In the genomic region with DNA sequence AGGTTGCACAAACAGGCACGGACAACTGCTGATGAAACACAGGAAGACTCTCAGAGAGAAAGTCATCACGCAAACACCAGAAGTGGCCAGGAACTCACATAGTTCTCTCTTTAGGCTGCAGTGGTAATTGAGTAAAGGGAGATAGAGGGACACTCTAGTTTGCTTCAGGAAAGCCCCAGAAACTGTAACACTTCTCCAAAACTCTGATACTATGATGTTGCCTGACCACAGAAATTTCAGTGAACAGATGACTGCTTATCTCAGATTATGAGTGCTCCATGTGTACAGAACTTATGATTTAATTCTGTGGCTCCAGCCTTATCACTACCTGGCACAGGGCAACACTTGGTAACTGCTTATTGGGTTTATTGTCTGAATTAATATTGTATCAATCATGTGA, we compare ENCODE assay signal across 19 cellular contexts.
DNase-seq lines count a peak whose midpoint lies in the region; ATAC-seq lines count a peak whose summit lies in the region.
"Had no signal": no experiment of that assay in that cellular context is flagged by ENCODE, and none has a peak within 500 bp of the region (broad histone marks: within the 10 kb centered on the region; RNA-seq: fewer than 3 reads in every experiment).

No MANE protein-coding gene starts in this region.

- no peak for DNase-seq in effector CD4-positive, alpha-beta T cell
- DNase-seq in cortex of kidney (lab: John Stamatoyannopoulos, UW) = no peak
- DNase-seq: activated naive CD4-positive, alpha-beta T cell treated with anti-CD3 and anti-CD28 coated beads, Interleukin-2, amount 50 U/mL, for 16 hours; body of pancreas; erythroblast; islet precursor cell; mesendoderm; NCI-H1417 treated with DMSO at 0.1 percent for 48 hours; NCI-H2227 treated with DMSO at 0.1 percent for 48 hours; substantia nigra; T-helper 1 cell had no signal

- no peak overlapping the region for H3K4me3 Mint-ChIP-seq in stimulated activated memory B cell treated with anti-CD40 and anti-IgM and Interleukin-4, amounts not matched to agents 10 μg/mL and 1 μg/mL and 100 μg/mL, for 72 hours
- H3K4me3 Mint-ChIP-seq: B cell; dendritic cell treated with granulocyte-macrophage colony-stimulating factor and Interleukin-4, amounts not matched to agents 40 ng/mL and 50 ng/mL, for 4 days; neural progenitor cell had no signal

- H3K27ac Mint-ChIP-seq in stimulated activated memory B cell treated with anti-CD40 and anti-IgM and Interleukin-4, amounts not matched to agents 10 μg/mL and 1 μg/mL and 100 μg/mL, for 72 hours = no peak overlapping the region
- H3K27ac Mint-ChIP-seq: B cell; dendritic cell treated with granulocyte-macrophage colony-stimulating factor and Interleukin-4, amounts not matched to agents 40 ng/mL and 50 ng/mL, for 4 days; neural progenitor cell had no signal

- H3K36me3 Mint-ChIP-seq in stimulated activated memory B cell treated with anti-CD40 and anti-IgM and Interleukin-4, amounts not matched to agents 10 μg/mL and 1 μg/mL and 100 μg/mL, for 72 hours = no peaks in the 10 kb centered on the region
- H3K36me3 Mint-ChIP-seq: neural progenitor cell had no signal

- H3K9me3 Mint-ChIP-seq in stimulated activated memory B cell treated with anti-CD40 and anti-IgM and Interleukin-4, amounts not matched to agents 10 μg/mL and 1 μg/mL and 100 μg/mL, for 72 hours = no peaks in the 10 kb centered on the region
- H3K9me3 Mint-ChIP-seq: dendritic cell treated with granulocyte-macrophage colony-stimulating factor and Interleukin-4, amounts not matched to agents 40 ng/mL and 50 ng/mL, for 4 days; neural progenitor cell had no signal

- peak; percentile 54 for ATAC-seq in GM18867 (IDR thresholded peaks at IDR 0.05; ENCODE audit: unreplicated experiment)
- peak; percentile 53 for ATAC-seq in GM21786 (IDR thresholded peaks at IDR 0.05; ENCODE audit: unreplicated experiment)
- ATAC-seq in HG03378 (IDR thresholded peaks at IDR 0.05; ENCODE audit: unreplicated experiment) = peak; percentile 71
- ATAC-seq in stimulated activated memory B cell treated with anti-CD40 and anti-IgM and Interleukin-4, amounts not matched to agents 10 μg/mL and 1 μg/mL and 100 μg/mL, for 72 hours = peak; percentile 48
- no peak for ATAC-seq in activated CD4-positive, CD25-positive, alpha-beta regulatory T cell treated with anti-CD3 and anti-CD28 coated beads, Interleukin-2, amount 50 U/mL, for 24 hours
- ATAC-seq: body of pancreas had no signal

- H3K27me3 Mint-ChIP-seq in stimulated activated memory B cell treated with anti-CD40 and anti-IgM and Interleukin-4, amounts not matched to agents 10 μg/mL and 1 μg/mL and 100 μg/mL, for 72 hours = no peaks in the 10 kb centered on the region
- H3K27me3 Mint-ChIP-seq: B cell; dendritic cell treated with granulocyte-macrophage colony-stimulating factor and Interleukin-4, amounts not matched to agents 40 ng/mL and 50 ng/mL, for 4 days had no signal

- no peaks in the 10 kb centered on the region for H3K4me1 Mint-ChIP-seq in stimulated activated memory B cell treated with anti-CD40 and anti-IgM and Interleukin-4, amounts not matched to agents 10 μg/mL and 1 μg/mL and 100 μg/mL, for 72 hours
- H3K4me1 Mint-ChIP-seq: B cell, neural progenitor cell had no signal

Comparison
In these comparisons a context has a peak if more than half of its experiments do, and no peak if none do; other contexts are left out.
1. ATAC-seq: peak in GM18867 (single experiment), GM21786 (single experiment), HG03378 (single experiment) and stimulated activated memory B cell treated with anti-CD40 and anti-IgM and Interleukin-4, amounts not matched to agents 10 μg/mL and 1 μg/mL and 100 μg/mL, for 72 hours (single experiment); none in activated CD4-positive, CD25-positive, alpha-beta regulatory T cell treated with anti-CD3 and anti-CD28 coated beads, Interleukin-2, amount 50 U/mL, for 24 hours (0 of 2).